Comparison of ENCODE assay signal across 8 cellular contexts in the genomic region with DNA sequence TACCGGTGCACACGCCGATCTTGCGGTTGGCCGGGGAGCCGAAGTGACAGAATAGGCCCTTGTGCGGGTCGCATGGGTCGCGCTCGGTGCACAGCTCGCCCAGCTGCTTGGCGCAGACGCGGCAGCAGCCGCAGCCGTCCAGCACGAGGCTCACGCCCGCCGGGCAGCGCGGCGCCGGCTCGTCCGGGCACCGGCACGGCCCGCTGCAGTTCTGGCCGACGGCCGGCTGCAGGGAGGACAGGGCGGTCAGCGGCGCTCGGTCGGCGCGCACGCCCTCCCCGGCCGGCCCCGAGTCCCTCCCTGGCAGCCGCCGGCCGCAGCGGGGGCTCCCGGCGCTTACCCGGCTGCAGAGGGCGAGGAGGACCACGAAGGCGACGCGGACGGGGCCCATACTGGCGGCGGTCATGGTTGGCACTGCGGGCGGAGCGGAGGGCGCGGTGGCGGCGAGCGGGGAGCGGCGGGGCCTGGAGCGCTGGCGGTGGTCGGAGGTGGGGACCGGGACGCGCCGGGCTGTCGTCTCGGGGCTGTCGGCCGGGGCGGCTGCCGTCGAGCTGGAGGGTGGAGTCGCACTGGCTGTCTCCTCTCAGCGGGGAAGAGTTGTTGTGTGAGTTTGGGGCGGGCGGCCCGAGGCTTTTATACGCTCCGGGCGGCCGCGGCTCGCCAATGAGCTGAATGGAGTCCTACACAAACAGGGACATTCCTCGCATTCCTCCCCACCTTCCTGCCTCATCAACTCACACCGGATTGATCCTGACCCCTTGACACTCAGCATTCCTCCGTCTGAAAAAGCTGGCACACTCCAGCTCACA. TPM values are rescaled to one million over a fixed set of nuclear protein-coding genes. Genes with fewer than 3 reads are reported as not detected.
DNase-seq lines count a peak whose midpoint lies in the region; ATAC-seq and TF ChIP-seq lines count a peak whose summit lies in the region.

A gene with protein sequence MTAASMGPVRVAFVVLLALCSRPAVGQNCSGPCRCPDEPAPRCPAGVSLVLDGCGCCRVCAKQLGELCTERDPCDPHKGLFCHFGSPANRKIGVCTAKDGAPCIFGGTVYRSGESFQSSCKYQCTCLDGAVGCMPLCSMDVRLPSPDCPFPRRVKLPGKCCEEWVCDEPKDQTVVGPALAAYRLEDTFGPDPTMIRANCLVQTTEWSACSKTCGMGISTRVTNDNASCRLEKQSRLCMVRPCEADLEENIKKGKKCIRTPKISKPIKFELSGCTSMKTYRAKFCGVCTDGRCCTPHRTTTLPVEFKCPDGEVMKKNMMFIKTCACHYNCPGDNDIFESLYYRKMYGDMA (minus strand): TSS at position 606 of the 809 bp plus-strand sequence. CDS start 200 bp downstream, at position 406.

- DNase-seq in Caki2 (ENCODE audit: low read depth) (peak; percentile 99), HEK293T (ENCODE audit: extremely low spot score) (peak; percentile 75), fibroblast of gingiva (ENCODE audit: low read depth) (peak; percentile 99), mucosa of gallbladder (ENCODE audit: low spot score) (peak; percentile 93), upper lobe of left lung (peak; percentile 62 to 94), middle frontal gyrus (ENCODE audit: extremely low spot score, low spot score) (no peak)

- H3K27me3 ChIP-seq in upper lobe of left lung: no peaks in the 10 kb centered on the region

- WGBS in upper lobe of left lung, 2 donors: 2% methylated on average over 19 to 48 of the region's 97 CpGs

- peak in 2 of 4 donors; percentile 18 to 39 for TF ChIP-seq EP300 in upper lobe of left lung (IDR thresholded peaks at IDR 0.05)

- peak within 1 kb of the TSS; percentile 71 for H3K4me3 ChIP-seq in WI38 (ENCODE audit: low read depth, low read length)
- peak within 1 kb of the TSS; percentile 60 to 75 (median 71) for H3K4me3 ChIP-seq in upper lobe of left lung

- peak; percentile 64 to 99 (median 77) for TF ChIP-seq POLR2A in upper lobe of left lung (IDR thresholded peaks at IDR 0.05)

- H3K4me1 ChIP-seq in upper lobe of left lung: peaks cover 23 to 39% (median 28%) of the 10 kb centered on the region in 4 donors

- peak; percentile 75 to 87 for ATAC-seq in upper lobe of left lung (ENCODE audit: low FRiP score in 2 of 2)
- ATAC-seq in HG02885 (IDR thresholded peaks at IDR 0.05; ENCODE audit: poor library complexity, unreplicated experiment): no peak

- POLR2A ChIA-PET in HEK293T (lab: Yijun Ruan, JAX): interaction anchor here (0.6 to 1.6 kb wide), 6 partner anchors 9 to 310 kb away, joined by 3 to 9 read pairs (median 3); no protein-coding TSS in a partner anchor

- in situ Hi-C loops in Caki2 (cut with HindIII; ENCODE audit: low pct_unique_long_range_greater_than_20kb, low sequenced_read_pairs): no loop called here

- TF ChIP-seq CTCF in WI38 (IDR thresholded peaks at IDR 0.05; ENCODE audit: low read depth, low read length): no peak
- TF ChIP-seq CTCF in upper lobe of left lung (IDR thresholded peaks at IDR 0.05): peak in 3 of 6 experiments; percentile 3 to 45 (median 9)

- H3K36me3 ChIP-seq in upper lobe of left lung: peaks cover 0 to 18% (median 2%) of the 10 kb centered on the region in 4 donors

- no peaks in the 10 kb centered on the region for H3K9me3 ChIP-seq in upper lobe of left lung

- CTCF ChIA-PET in HEK293T (lab: Yijun Ruan, JAX): interaction anchor here (0.6 to 2.3 kb wide), 7 partner anchors 9 to 267 kb away, joined by 3 to 7 read pairs (median 5); no protein-coding TSS in a partner anchor

- peak within 1 kb of the TSS; percentile 88 to 94 (median 90) for H3K27ac ChIP-seq in upper lobe of left lung

TF ChIP-seq in HEK293T, 16 proteins besides CTCF, POLR2A, EP300 and RAD21:
- TF ChIP-seq TARDBP (IDR thresholded peaks at IDR 0.05) (no peak), ARNT (IDR thresholded peaks at IDR 0.05) (peak; percentile 70), LEF1 (IDR thresholded peaks at IDR 0.05; ENCODE audit: borderline replicate concordance) (peak; percentile 85; the same call in 1 of the 2 replicates)
TF ChIP-seq in HEK293T: peak in this region for 2.

RNA-seq across cellular contexts. Expression of the gene that starts here (rescaled TPM):
- total RNA-seq in Caki2 (2014; rRNA removed; shearing (Covaris generic); ENCODE audit: low replicate concordance): 157 and 173 TPM in 2 replicates
- 315 TPM for total RNA-seq in mucosa of gallbladder
- 100 to 1,000 TPM in 5 of 6 donors, 10 to 100 TPM in 1; 96.4 to 320 (median 210) TPM for total RNA-seq in upper lobe of left lung
